In the genomic region with DNA sequence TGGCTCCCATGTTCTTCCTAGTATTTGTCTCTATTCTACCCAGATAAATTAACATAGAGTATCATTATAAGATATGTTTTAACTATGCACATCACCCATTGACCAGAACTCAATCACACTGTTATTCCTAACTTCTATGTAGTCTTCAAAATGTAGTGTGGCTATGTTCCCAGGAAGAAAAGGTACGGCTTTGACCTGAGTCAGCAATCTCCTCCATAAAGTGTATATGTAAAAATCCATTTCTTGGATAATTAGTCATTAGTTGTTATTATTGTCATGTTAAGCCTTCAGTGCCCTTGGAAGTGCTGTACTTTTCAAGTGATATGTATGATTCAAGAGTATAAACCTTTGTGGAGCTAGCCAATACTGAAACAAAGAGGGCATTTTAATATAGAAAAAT, we compare ENCODE assay signal across 8 cellular contexts.
"Had no signal": no experiment of that assay in that cellular context is flagged by ENCODE, and none has a peak within 500 bp of the region (broad histone marks: within the 10 kb centered on the region; RNA-seq: fewer than 3 reads in every experiment).

No MANE protein-coding gene starts in this region.

- H3K36me3 Mint-ChIP-seq: IgD-negative memory B cell had no signal

- H3K4me3 Mint-ChIP-seq: IgD-negative memory B cell had no signal

- H3K27me3 Mint-ChIP-seq: IgD-negative memory B cell had no signal

- H3K4me1 Mint-ChIP-seq: IgD-negative memory B cell had no signal

- H3K9ac ChIP-seq: KMS-11 had no signal

- DNase-seq: IMR-90, Karpas-422, KBM-7, KG1 had no signal

- FAIRE-seq: HTR-8/SVneo had no signal

- H3K27ac Mint-ChIP-seq: IgD-negative memory B cell had no signal

- H3K27ac ChIP-seq: HL-60 had no signal
